ENCODE assay signal across 18 cellular contexts in the genomic region with DNA sequence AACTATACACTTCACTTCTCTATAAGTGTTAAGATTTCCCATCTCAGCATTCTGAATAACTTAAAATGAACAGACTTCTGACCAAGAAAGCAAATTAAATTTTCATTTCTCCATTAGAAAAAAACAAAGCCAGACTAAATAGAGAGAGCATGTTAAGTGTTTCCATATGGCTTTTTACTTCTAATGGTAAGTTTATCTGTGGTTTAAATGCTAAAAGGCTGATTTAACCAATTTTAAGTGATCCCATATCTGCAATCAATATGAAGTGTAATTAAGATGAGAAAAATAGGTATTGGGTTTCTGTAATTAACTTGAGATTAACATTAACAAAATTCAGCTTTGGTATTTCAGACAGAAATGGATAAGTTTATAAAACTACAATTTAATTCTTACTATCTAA.
"Had no signal": no experiment of that assay in that cellular context is flagged by ENCODE, and none has a peak within 500 bp of the region (broad histone marks: within the 10 kb centered on the region; RNA-seq: fewer than 3 reads in every experiment).

No MANE protein-coding gene starts in this region.

- H3K27me3 Mint-ChIP-seq: naive B cell had no signal

- H3K27ac ChIP-seq: coronary artery, psoas muscle, right lobe of liver had no signal

- H3K4me3 Mint-ChIP-seq: endodermal cell, naive B cell, nephron progenitor cell had no signal

- H3K9me3 ChIP-seq: psoas muscle, right lobe of liver had no signal

- H3K36me3 Mint-ChIP-seq: naive B cell had no signal

- H3K27ac Mint-ChIP-seq: endodermal cell, nephron progenitor cell had no signal

- H3K27me3 ChIP-seq: right lobe of liver had no signal

- H3K4me1 Mint-ChIP-seq: endodermal cell, nephron progenitor cell had no signal

- DNase-seq: effector CD4-positive, alpha-beta T cell; endodermal cell; foreskin melanocyte; head of caudate nucleus; hippocampal formation; left colon; left ventricle myocardium superior; mesenchymal stem cell; naive B cell; nephron progenitor cell; psoas muscle; retina; right lobe of liver; stimulated activated CD4-positive, alpha-beta T cell treated with anti-CD3 and anti-CD28 coated beads, Interleukin-2, amount 100 ng/mL, for 24 hours; stimulated activated CD4-positive, alpha-beta T cell treated with anti-CD3 and anti-CD28 coated beads, Interleukin-4, amount 100 ng/mL, for 4 hours; stimulated activated naive CD4-positive, alpha-beta T cell treated with Interleukin-2 at 50 U/mL for 16 hours had no signal

- H3K4me1 ChIP-seq: psoas muscle had no signal

- H3K36me3 ChIP-seq: right lobe of liver had no signal

- H3K9me3 Mint-ChIP-seq: endodermal cell, naive B cell, nephron progenitor cell had no signal

- ATAC-seq: left colon, left ventricle myocardium superior, psoas muscle, right lobe of liver had no signal

- H3K4me3 ChIP-seq: coronary artery, lung, psoas muscle, right lobe of liver had no signal
